29 cellular contexts compared by ENCODE assay signal in the genomic region with DNA sequence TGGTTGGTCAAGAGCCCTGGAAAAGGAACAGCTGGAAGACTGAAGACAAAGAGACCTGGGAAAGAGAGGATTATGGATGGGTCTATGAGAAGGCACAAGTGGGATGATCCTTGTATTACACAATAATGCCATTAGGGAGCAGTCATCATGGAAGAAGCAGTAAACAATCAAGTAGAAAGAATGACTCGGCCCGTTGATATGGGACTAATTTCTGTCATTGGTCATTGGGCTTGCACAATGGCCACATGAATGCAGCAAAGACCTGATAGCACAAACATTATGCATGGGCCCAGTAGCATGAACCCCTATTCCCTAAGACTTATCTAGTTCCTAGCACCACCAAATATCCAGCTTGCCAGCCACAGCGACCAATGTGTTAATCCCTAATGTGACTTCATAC.
"Had no signal": no experiment of that assay in that cellular context is flagged by ENCODE, and none has a peak within 500 bp of the region (broad histone marks: within the 10 kb centered on the region; RNA-seq: fewer than 3 reads in every experiment).

No MANE protein-coding gene starts in this region.

- H3K36me3 ChIP-seq: adrenal gland, esophagus muscularis mucosa, gastroesophageal sphincter, WERI-Rb-1 had no signal

- FAIRE-seq: colon had no signal

- H3K27me3 ChIP-seq: adrenal gland, body of pancreas, esophagus muscularis mucosa, gastroesophageal sphincter had no signal

- H3K4me3 ChIP-seq: adrenal gland, body of pancreas, esophagus muscularis mucosa, gastroesophageal sphincter had no signal

- H3K9me3 ChIP-seq: adrenal gland, body of pancreas, esophagus muscularis mucosa, gastroesophageal sphincter had no signal

- DNase-seq: activated B cell treated with CpG ODN at 0.5 μM for 24 hours; activated CD4-positive, alpha-beta T cell treated with anti-CD3 and anti-CD28 coated beads for 48 hours; activated CD4-positive, alpha-beta T cell treated with anti-CD3 and anti-CD28 coated beads, Interleukin-2, amount 50 U/mL, for 1 hour; activated CD4-positive, alpha-beta T cell treated with anti-CD3 and anti-CD28 coated beads, Interleukin-2, amount 50 U/mL, for 48 hours; activated CD8-positive, alpha-beta memory T cell treated with anti-CD3 and anti-CD28 coated beads for 24 hours; activated CD8-positive, alpha-beta T cell treated with anti-CD3 and anti-CD28 coated beads for 36 hours; activated effector memory CD4-positive, alpha-beta T cell treated with anti-CD3 and anti-CD28 coated beads, Interleukin-2, amount 50 U/mL, for 16 hours; activated naive CD4-positive, alpha-beta T cell treated with anti-CD3 and anti-CD28 coated beads for 36 hours; activated naive CD8-positive, alpha-beta T cell treated with anti-CD3 and anti-CD28 coated beads for 36 hours; activated naive CD8-positive, alpha-beta T cell treated with anti-CD3 and anti-CD28 coated beads, Interleukin-2, amount 50 U/mL, for 24 hours; activated T-cell treated with anti-CD3 and anti-CD28 coated beads, Interleukin-2, amount 50 U/mL, for 1 hour; activated T-cell treated with anti-CD3 and anti-CD28 coated beads, Interleukin-2, amount 50 U/mL, for 48 hours; aorta; body of pancreas; caudate nucleus; cortex of kidney; dermis blood vessel endothelial cell; effector CD4-positive, alpha-beta T cell; effector memory CD8-positive, alpha-beta T cell; erythroblast; foreskin melanocyte; T-cell; T1000; WERI-Rb-1 had no signal

- H3K27ac ChIP-seq: adrenal gland, body of pancreas, esophagus muscularis mucosa, gastroesophageal sphincter, WERI-Rb-1 had no signal

- ATAC-seq: activated CD4-positive, CD25-positive, alpha-beta regulatory T cell treated with anti-CD3 and anti-CD28 coated beads, Interleukin-2, amount 50 U/mL, for 24 hours; activated CD8-positive, alpha-beta T cell treated with anti-CD3 and anti-CD28 coated beads for 36 hours; activated naive CD8-positive, alpha-beta T cell treated with anti-CD3 and anti-CD28 coated beads, Interleukin-2, amount 50 U/mL, for 24 hours; body of pancreas; effector memory CD8-positive, alpha-beta T cell; gastroesophageal sphincter; T-cell had no signal

- H3K4me1 ChIP-seq: adrenal gland, body of pancreas, gastroesophageal sphincter had no signal
